In genomic region chr4:164959421-164959820, GRCh38 we compare ENCODE assay signal across 3 cellular contexts. TPM values are rescaled to one million over a fixed set of nuclear protein-coding genes. Genes with fewer than 3 reads are reported as not detected.
"Had no signal": no experiment of that assay in that cellular context is flagged by ENCODE, and none has a peak within 500 bp of the region (broad histone marks: within the 10 kb centered on the region; RNA-seq: fewer than 3 reads in every experiment).

No MANE protein-coding gene starts in this region.

RNA-seq across cellular contexts. Expression of gene TRIM61, which starts 18.0 kb away (rescaled TPM):
- total RNA-seq: ascending aorta, glomerular endothelial cell, pulmonary artery endothelial cell had no signal
